Comparison of ENCODE assay signal across 21 cellular contexts in genomic region chr12:100133200-100133599, GRCh38. TPM values are rescaled to one million over a fixed set of nuclear protein-coding genes. Genes with fewer than 3 reads are reported as not detected.
DNase-seq lines count a peak whose midpoint lies in the region; ATAC-seq, FAIRE-seq and TF ChIP-seq lines count a peak whose summit lies in the region.
"Had no signal": no experiment of that assay in that cellular context is flagged by ENCODE, and none has a peak within 500 bp of the region (broad histone marks: within the 10 kb centered on the region; RNA-seq: fewer than 3 reads in every experiment).

No MANE protein-coding gene starts in this region.

- DNase-seq in activated CD8-positive, alpha-beta T cell treated with anti-CD3 and anti-CD28 coated beads, Interleukin-2, amount 10 ng/mL, durations not matched to agents 7 days and 5 days: no peak
- no peak for DNase-seq in activated CD8-positive, alpha-beta T cell treated with anti-CD3 and anti-CD28 coated beads for 36 hours
- DNase-seq in A549 (ENCODE audit: low read depth in 1 of 2, low spot score in 1 of 2) (no peak), NCI-H2107 treated with DMSO at 0.1 percent for 48 hours (lab: John Stamatoyannopoulos, UW; ENCODE audit: unreplicated experiment) (no peak), NCI-H2081 (lab: John Stamatoyannopoulos, UW) (no peak)
- DNase-seq: 8988T; CD4-positive, CD25-positive, alpha-beta regulatory T cell; CD8-positive, alpha-beta memory T cell; COR-L47; DMS 273 treated with DMSO at 0.1 percent for 48 hours; DMS53; DND-41; EL; H9 had no signal

- H3K9me3 Mint-ChIP-seq in activated CD8-positive, alpha-beta T cell treated with anti-CD3 and anti-CD28 coated beads, Interleukin-2, amount 10 ng/mL, durations not matched to agents 7 days and 5 days (ENCODE audit: insufficient read depth): no peaks in the 10 kb centered on the region
- peaks cover 4% of the 10 kb centered on the region for H3K9me3 Mint-ChIP-seq in activated CD8-positive, alpha-beta T cell treated with anti-CD3 and anti-CD28 coated beads for 36 hours
- peaks cover 8% of the 10 kb centered on the region for H3K9me3 Mint-ChIP-seq in dendritic cell treated with granulocyte-macrophage colony-stimulating factor and Interleukin-4, amounts not matched to agents 40 ng/mL and 50 ng/mL, for 4 days

- intact Hi-C loops in activated CD8-positive, alpha-beta T cell treated with anti-CD3 and anti-CD28 coated beads for 36 hours (cut with micrococcal nuclease): no loop called here
- intact Hi-C loops in dendritic cell treated with granulocyte-macrophage colony-stimulating factor and Interleukin-4, amounts not matched to agents 40 ng/mL and 50 ng/mL, for 4 days (cut with micrococcal nuclease): no loop called here

- TF ChIP-seq EP300 in A549 (IDR thresholded peaks at IDR 0.05): no peak

- peak overlapping the region; percentile 9 for H3K27ac Mint-ChIP-seq in activated CD8-positive, alpha-beta T cell treated with anti-CD3 and anti-CD28 coated beads, Interleukin-2, amount 10 ng/mL, durations not matched to agents 7 days and 5 days
- H3K27ac Mint-ChIP-seq in activated CD8-positive, alpha-beta T cell treated with anti-CD3 and anti-CD28 coated beads for 36 hours: no peak overlapping the region
- H3K27ac Mint-ChIP-seq in dendritic cell treated with granulocyte-macrophage colony-stimulating factor and Interleukin-4, amounts not matched to agents 40 ng/mL and 50 ng/mL, for 4 days: peak overlapping the region; percentile 50
- H3K27ac Mint-ChIP-seq: B cell; CD8-positive, alpha-beta memory T cell; H9 had no signal

- no peak for ATAC-seq in activated CD8-positive, alpha-beta T cell treated with anti-CD3 and anti-CD28 coated beads, Interleukin-2, amount 10 ng/mL, durations not matched to agents 7 days and 5 days
- ATAC-seq in activated CD8-positive, alpha-beta T cell treated with anti-CD3 and anti-CD28 coated beads for 36 hours: no peak
- ATAC-seq in A549 (no peak), HG02610 (IDR thresholded peaks at IDR 0.05; ENCODE audit: unreplicated experiment) (peak; percentile 46)
- ATAC-seq: GM12878 had no signal

- CTCF ChIA-PET in activated CD8-positive, alpha-beta T cell treated with anti-CD3 and anti-CD28 coated beads, Interleukin-2, amount 10 ng/mL, durations not matched to agents 7 days and 5 days (lab: Charles Lee): no interaction called here
- CTCF ChIA-PET in activated CD8-positive, alpha-beta T cell treated with anti-CD3 and anti-CD28 coated beads for 36 hours (lab: Charles Lee): no interaction called here
- CTCF ChIA-PET in A549 (lab: Yijun Ruan, JAX): interaction anchor here (1.2 kb wide), 1 partner anchor 20 kb away, joined by 3 read pairs; no protein-coding TSS in a partner anchor

- POLR2A ChIA-PET in activated CD8-positive, alpha-beta T cell treated with anti-CD3 and anti-CD28 coated beads, Interleukin-2, amount 10 ng/mL, durations not matched to agents 7 days and 5 days (lab: Charles Lee): no interaction called here
- POLR2A ChIA-PET in activated CD8-positive, alpha-beta T cell treated with anti-CD3 and anti-CD28 coated beads for 36 hours (lab: Charles Lee): no interaction called here
- POLR2A ChIA-PET in A549 (lab: Yijun Ruan, JAX): no interaction called here

- no peak for FAIRE-seq in A549 (lab: Jason Lieb, UNC)
- FAIRE-seq: GM12878, GM19239, H1 had no signal

- 83% methylated on average over 2 of the region's 2 CpGs for WGBS in A549 (ENCODE audit: missing lambda C conversion rate)

- no peak overlapping the region for H3K4me2 ChIP-seq in A549

- H3K9me3 ChIP-seq in A549: peaks cover 6% of the 10 kb centered on the region; the same call in 1 of the 3 replicates

- H3K4me1 Mint-ChIP-seq in activated CD8-positive, alpha-beta T cell treated with anti-CD3 and anti-CD28 coated beads, Interleukin-2, amount 10 ng/mL, durations not matched to agents 7 days and 5 days (ENCODE audit: low read depth): peaks cover 21% of the 10 kb centered on the region
- H3K4me1 Mint-ChIP-seq in activated CD8-positive, alpha-beta T cell treated with anti-CD3 and anti-CD28 coated beads for 36 hours (ENCODE audit: low read depth): peaks cover 44% of the 10 kb centered on the region
- H3K4me1 Mint-ChIP-seq in dendritic cell treated with granulocyte-macrophage colony-stimulating factor and Interleukin-4, amounts not matched to agents 40 ng/mL and 50 ng/mL, for 4 days (ENCODE audit: low read depth): peaks cover 66% of the 10 kb centered on the region

- no peaks in the 10 kb centered on the region for H3K27me3 Mint-ChIP-seq in activated CD8-positive, alpha-beta T cell treated with anti-CD3 and anti-CD28 coated beads, Interleukin-2, amount 10 ng/mL, durations not matched to agents 7 days and 5 days (ENCODE audit: low read depth)
- no peaks in the 10 kb centered on the region for H3K27me3 Mint-ChIP-seq in activated CD8-positive, alpha-beta T cell treated with anti-CD3 and anti-CD28 coated beads for 36 hours
- H3K27me3 Mint-ChIP-seq in dendritic cell treated with granulocyte-macrophage colony-stimulating factor and Interleukin-4, amounts not matched to agents 40 ng/mL and 50 ng/mL, for 4 days: no peaks in the 10 kb centered on the region
- H3K27me3 Mint-ChIP-seq: B cell; CD4-positive, CD25-positive, alpha-beta regulatory T cell; CD8-positive, alpha-beta memory T cell had no signal

- TF ChIP-seq POLR2A in A549 (IDR thresholded peaks at IDR 0.05; ENCODE audit: low read length): no peak

- H3K4me1 ChIP-seq in A549: peaks cover 16% of the 10 kb centered on the region

- no peak overlapping the region for H3K4me3 ChIP-seq in A549
- H3K4me3 ChIP-seq: BLaER1 treated with 17β-estradiol and CSF1 and Interleukin-3, amounts not matched to agents 10 nM and 100 nM; GM12878 had no signal

- no peak overlapping the region for H3K4me3 Mint-ChIP-seq in activated CD8-positive, alpha-beta T cell treated with anti-CD3 and anti-CD28 coated beads, Interleukin-2, amount 10 ng/mL, durations not matched to agents 7 days and 5 days
- H3K4me3 Mint-ChIP-seq in activated CD8-positive, alpha-beta T cell treated with anti-CD3 and anti-CD28 coated beads for 36 hours: no peak overlapping the region
- H3K4me3 Mint-ChIP-seq in dendritic cell treated with granulocyte-macrophage colony-stimulating factor and Interleukin-4, amounts not matched to agents 40 ng/mL and 50 ng/mL, for 4 days: no peak overlapping the region
- H3K4me3 Mint-ChIP-seq: B cell; CD4-positive, CD25-positive, alpha-beta regulatory T cell; CD8-positive, alpha-beta memory T cell; H9 had no signal

- H3K27ac ChIP-seq in A549: no peak overlapping the region
- H3K27ac ChIP-seq: BLaER1 treated with 17β-estradiol and CSF1 and Interleukin-3, amounts not matched to agents 10 nM and 100 nM had no signal

- no peak for TF ChIP-seq RAD21 in A549 (conservative IDR thresholded peaks at IDR 0.05 in 1 of 2, IDR thresholded peaks at IDR 0.05 in 1 of 2)

- H3K36me3 Mint-ChIP-seq in activated CD8-positive, alpha-beta T cell treated with anti-CD3 and anti-CD28 coated beads, Interleukin-2, amount 10 ng/mL, durations not matched to agents 7 days and 5 days (ENCODE audit: low read depth): peaks cover 11% of the 10 kb centered on the region
- H3K36me3 Mint-ChIP-seq in activated CD8-positive, alpha-beta T cell treated with anti-CD3 and anti-CD28 coated beads for 36 hours (ENCODE audit: low read depth): peaks cover 16% of the 10 kb centered on the region
- peaks cover 8% of the 10 kb centered on the region for H3K36me3 Mint-ChIP-seq in dendritic cell treated with granulocyte-macrophage colony-stimulating factor and Interleukin-4, amounts not matched to agents 40 ng/mL and 50 ng/mL, for 4 days (ENCODE audit: low read depth)

- TF ChIP-seq CTCF in activated CD8-positive, alpha-beta T cell treated with anti-CD3 and anti-CD28 coated beads for 36 hours (IDR thresholded peaks at IDR 0.05): no peak
- TF ChIP-seq CTCF in A549 (IDR thresholded peaks at IDR 0.05): no peak

TF ChIP-seq in A549, 52 proteins besides CTCF, POLR2A, EP300 and RAD21:
- TF ChIP-seq MAFK (IDR thresholded peaks at IDR 0.05; ENCODE audit: partially characterized antibody): peak; percentile 17
- no peak for TF ChIP-seq TFCP2L1 (CRISPR knock-in tag; IDR thresholded peaks at IDR 0.05)

RNA-seq across cellular contexts. Expression of gene BLTP3B, which starts 9.5 kb away (rescaled TPM):
- total RNA-seq in activated CD8-positive, alpha-beta T cell treated with anti-CD3 and anti-CD28 coated beads, Interleukin-2, amount 10 ng/mL, durations not matched to agents 7 days and 5 days: 10 to 100 TPM; 17.8 to 20.5 TPM
- 10 to 100 TPM; 39.6 to 41.3 TPM for total RNA-seq in activated CD8-positive, alpha-beta T cell treated with anti-CD3 and anti-CD28 coated beads for 36 hours
- 30.1 and 38.8 TPM in 2 replicates for polyA plus RNA-seq in A549 (2011; rRNA removed)
- polyA plus RNA-seq in A549 (2012; cell fraction: cytosol; rRNA removed): 5.9 and 6.4 TPM in 2 replicates
- polyA plus RNA-seq in A549 (2012; cell fraction: nucleus; rRNA removed): 1.8 and 2.2 TPM in 2 replicates
- polyA plus RNA-seq in A549 (2017; fragmentation: RNase III; extraction: RNeasy Plus Mini Kit Qiagen cat#74134 plus additional on column Dnase treatment): 11.1 to 12.4 TPM (median 11.2 TPM) in 3 replicates
- polyA minus RNA-seq in A549 (2011; rRNA and poly(A)+ RNA removed): 29.9 and 34.5 TPM in 2 replicates
